1 cellular context compared by ENCODE assay signal in the genomic region with DNA sequence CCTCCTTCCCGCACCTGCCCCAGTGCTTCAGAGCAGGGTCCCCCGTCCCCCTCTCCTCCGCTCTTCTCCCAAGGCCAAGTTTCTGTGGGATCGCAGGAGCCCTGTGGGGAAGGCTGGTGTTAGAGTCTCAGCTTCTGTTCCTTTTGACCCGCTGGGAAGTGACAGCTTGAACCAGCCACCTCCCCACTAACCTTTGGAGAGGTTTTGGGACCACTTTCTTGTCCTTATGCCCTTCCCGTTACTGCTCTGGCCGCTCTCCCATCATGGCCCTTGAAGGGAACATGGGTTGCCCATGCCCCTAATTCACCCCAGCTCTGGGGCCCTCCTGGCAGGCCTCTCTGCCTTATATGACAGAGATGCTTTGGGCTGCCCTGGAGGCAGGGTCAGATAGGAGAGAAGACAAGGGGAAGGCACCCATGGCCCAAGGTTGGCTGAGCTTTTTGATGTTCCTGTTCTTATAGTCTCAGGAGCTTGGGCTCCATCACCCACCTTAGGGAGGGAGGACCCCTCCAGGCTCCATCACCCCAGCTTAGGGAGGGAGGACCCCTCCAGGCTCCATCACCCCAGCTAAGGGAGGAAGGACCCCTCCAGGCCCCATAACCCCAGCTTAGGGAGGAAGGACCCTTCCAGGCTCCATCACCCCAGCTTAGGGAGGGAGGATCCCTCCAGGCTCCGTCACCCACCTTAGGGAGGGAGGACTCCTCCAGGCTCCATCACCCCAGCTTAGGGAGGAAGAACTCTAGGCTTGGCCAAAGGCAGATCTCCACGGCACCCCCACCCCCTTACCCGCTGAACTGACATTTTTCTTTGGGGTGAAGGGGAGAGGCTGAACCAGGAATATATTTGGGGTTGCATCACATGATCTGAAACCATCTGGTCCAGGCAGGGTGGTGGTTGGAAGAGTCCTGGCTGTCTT.
TF ChIP-seq lines count a peak whose summit lies in the region.

No MANE protein-coding gene starts in this region.

TF ChIP-seq in HEK293, 187 proteins besides CTCF, POLR2A, EP300 and RAD21 (continued from another document):
- TF ChIP-seq, protein P1, sequence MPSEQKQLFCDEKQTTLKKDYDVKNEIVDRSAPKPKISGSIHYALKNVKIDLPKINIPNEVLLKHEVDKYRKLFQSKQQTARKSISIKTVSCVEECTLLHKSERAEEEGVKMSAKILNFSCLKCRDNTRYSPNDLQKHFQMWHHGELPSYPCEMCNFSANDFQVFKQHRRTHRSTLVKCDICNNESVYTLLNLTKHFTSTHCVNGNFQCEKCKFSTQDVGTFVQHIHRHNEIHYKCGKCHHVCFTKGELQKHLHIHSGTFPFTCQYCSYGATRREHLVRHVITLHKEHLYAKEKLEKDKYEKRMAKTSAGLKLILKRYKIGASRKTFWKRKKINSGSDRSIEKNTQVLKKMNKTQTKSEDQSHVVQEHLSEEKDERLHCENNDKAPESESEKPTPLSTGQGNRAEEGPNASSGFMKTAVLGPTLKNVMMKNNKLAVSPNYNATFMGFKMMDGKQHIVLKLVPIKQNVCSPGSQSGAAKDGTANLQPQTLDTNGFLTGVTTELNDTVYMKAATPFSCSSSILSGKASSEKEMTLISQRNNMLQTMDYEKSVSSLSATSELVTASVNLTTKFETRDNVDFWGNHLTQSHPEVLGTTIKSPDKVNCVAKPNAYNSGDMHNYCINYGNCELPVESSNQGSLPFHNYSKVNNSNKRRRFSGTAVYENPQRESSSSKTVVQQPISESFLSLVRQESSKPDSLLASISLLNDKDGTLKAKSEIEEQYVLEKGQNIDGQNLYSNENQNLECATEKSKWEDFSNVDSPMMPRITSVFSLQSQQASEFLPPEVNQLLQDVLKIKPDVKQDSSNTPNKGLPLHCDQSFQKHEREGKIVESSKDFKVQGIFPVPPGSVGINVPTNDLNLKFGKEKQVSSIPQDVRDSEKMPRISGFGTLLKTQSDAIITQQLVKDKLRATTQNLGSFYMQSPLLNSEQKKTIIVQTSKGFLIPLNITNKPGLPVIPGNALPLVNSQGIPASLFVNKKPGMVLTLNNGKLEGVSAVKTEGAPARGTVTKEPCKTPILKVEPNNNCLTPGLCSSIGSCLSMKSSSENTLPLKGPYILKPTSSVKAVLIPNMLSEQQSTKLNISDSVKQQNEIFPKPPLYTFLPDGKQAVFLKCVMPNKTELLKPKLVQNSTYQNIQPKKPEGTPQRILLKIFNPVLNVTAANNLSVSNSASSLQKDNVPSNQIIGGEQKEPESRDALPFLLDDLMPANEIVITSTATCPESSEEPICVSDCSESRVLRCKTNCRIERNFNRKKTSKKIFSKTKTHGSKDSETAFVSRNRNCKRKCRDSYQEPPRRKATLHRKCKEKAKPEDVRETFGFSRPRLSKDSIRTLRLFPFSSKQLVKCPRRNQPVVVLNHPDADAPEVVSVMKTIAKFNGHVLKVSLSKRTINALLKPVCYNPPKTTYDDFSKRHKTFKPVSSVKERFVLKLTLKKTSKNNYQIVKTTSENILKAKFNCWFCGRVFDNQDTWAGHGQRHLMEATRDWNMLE (tag by site-specific recombination; conservative IDR thresholded peaks at IDR 0.05; ENCODE audit: low read depth), result no peak
- TF ChIP-seq, protein P2, sequence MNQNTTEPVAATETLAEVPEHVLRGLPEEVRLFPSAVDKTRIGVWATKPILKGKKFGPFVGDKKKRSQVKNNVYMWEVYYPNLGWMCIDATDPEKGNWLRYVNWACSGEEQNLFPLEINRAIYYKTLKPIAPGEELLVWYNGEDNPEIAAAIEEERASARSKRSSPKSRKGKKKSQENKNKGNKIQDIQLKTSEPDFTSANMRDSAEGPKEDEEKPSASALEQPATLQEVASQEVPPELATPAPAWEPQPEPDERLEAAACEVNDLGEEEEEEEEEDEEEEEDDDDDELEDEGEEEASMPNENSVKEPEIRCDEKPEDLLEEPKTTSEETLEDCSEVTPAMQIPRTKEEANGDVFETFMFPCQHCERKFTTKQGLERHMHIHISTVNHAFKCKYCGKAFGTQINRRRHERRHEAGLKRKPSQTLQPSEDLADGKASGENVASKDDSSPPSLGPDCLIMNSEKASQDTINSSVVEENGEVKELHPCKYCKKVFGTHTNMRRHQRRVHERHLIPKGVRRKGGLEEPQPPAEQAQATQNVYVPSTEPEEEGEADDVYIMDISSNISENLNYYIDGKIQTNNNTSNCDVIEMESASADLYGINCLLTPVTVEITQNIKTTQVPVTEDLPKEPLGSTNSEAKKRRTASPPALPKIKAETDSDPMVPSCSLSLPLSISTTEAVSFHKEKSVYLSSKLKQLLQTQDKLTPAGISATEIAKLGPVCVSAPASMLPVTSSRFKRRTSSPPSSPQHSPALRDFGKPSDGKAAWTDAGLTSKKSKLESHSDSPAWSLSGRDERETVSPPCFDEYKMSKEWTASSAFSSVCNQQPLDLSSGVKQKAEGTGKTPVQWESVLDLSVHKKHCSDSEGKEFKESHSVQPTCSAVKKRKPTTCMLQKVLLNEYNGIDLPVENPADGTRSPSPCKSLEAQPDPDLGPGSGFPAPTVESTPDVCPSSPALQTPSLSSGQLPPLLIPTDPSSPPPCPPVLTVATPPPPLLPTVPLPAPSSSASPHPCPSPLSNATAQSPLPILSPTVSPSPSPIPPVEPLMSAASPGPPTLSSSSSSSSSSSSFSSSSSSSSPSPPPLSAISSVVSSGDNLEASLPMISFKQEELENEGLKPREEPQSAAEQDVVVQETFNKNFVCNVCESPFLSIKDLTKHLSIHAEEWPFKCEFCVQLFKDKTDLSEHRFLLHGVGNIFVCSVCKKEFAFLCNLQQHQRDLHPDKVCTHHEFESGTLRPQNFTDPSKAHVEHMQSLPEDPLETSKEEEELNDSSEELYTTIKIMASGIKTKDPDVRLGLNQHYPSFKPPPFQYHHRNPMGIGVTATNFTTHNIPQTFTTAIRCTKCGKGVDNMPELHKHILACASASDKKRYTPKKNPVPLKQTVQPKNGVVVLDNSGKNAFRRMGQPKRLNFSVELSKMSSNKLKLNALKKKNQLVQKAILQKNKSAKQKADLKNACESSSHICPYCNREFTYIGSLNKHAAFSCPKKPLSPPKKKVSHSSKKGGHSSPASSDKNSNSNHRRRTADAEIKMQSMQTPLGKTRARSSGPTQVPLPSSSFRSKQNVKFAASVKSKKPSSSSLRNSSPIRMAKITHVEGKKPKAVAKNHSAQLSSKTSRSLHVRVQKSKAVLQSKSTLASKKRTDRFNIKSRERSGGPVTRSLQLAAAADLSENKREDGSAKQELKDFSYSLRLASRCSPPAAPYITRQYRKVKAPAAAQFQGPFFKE (tag by site-specific recombination; IDR thresholded peaks at IDR 0.05; ENCODE audit: borderline replicate concordance), result no peak
- TF ChIP-seq ZNF341 (tag by site-specific recombination; IDR thresholded peaks at IDR 0.05; ENCODE audit: low read depth), result 0 out of 2 replicates have a peak, but pooled peaks have one; percentile 23
